ENCODE assay signal across 1 cellular context in genomic region chr22:31496007-31496734, GRCh38.
TF ChIP-seq lines count a peak whose summit lies in the region.

Gene SFI1 (plus strand): TSS chr22:31496536. CDS start chr22:31508285, 11,749 bp downstream.

TF ChIP-seq in K562, 482 proteins besides CTCF, POLR2A, EP300 and RAD21 (continued from another document and continues in another):
- TF ChIP-seq THAP12 (CRISPR knock-in tag; IDR thresholded peaks at IDR 0.05), result no peak
- TF ChIP-seq NFIC (IDR thresholded peaks at IDR 0.05), result 0 out of 2 replicates have a peak, but pooled peaks have one; percentile 4
- peak in 1 of 3 experiments; percentile 5 for TF ChIP-seq YY1 (IDR thresholded peaks at IDR 0.05; ENCODE audit: borderline replicate concordance in 1 of 3, control insufficient read depth in 1 of 3, extremely low read depth in 1 of 3, insufficient read depth in 3 of 3, insufficient read length in 1 of 3, insufficient replicate concordance in 2 of 3, low read depth in 1 of 3, low read length in 2 of 3)
- peak; percentile 87 for TF ChIP-seq MYC (IDR thresholded peaks at IDR 0.05; ENCODE audit: low read depth, low read length)
- no peak for TF ChIP-seq MYC (CRISPR knock-in tag; IDR thresholded peaks at IDR 0.05; ENCODE audit: borderline replicate concordance, low read depth)
- TF ChIP-seq RBM25 (IDR thresholded peaks at IDR 0.05; ENCODE audit: low read depth, low read length, severe bottlenecking), result peak; percentile 38
- peak; percentile 94 for TF ChIP-seq CTCFL (IDR thresholded peaks at IDR 0.05; ENCODE audit: borderline replicate concordance, insufficient read depth, low read depth, low read length, poor library complexity, severe bottlenecking)
- peak; percentile 61; the same call in 1 of the 2 replicates for TF ChIP-seq MTA3 (IDR thresholded peaks at IDR 0.05; ENCODE audit: borderline replicate concordance)
- TF ChIP-seq HNRNPLL (IDR thresholded peaks at IDR 0.05; ENCODE audit: low read depth, low read length, poor library complexity, severe bottlenecking), result peak; percentile 92
- TF ChIP-seq NCOR1 (IDR thresholded peaks at IDR 0.05), result no peak
- TF ChIP-seq ZBTB40 (IDR thresholded peaks at IDR 0.05), result peak; percentile 61; the same call in 1 of the 2 replicates
- no peak for TF ChIP-seq ZBTB40 (CRISPR knock-in tag; IDR thresholded peaks at IDR 0.05)
- peak in 1 of 2 experiments; percentile 76; a peak in 2 of 4 replicates for TF ChIP-seq HDAC1 (IDR thresholded peaks at IDR 0.05)
- TF ChIP-seq, protein P1, sequence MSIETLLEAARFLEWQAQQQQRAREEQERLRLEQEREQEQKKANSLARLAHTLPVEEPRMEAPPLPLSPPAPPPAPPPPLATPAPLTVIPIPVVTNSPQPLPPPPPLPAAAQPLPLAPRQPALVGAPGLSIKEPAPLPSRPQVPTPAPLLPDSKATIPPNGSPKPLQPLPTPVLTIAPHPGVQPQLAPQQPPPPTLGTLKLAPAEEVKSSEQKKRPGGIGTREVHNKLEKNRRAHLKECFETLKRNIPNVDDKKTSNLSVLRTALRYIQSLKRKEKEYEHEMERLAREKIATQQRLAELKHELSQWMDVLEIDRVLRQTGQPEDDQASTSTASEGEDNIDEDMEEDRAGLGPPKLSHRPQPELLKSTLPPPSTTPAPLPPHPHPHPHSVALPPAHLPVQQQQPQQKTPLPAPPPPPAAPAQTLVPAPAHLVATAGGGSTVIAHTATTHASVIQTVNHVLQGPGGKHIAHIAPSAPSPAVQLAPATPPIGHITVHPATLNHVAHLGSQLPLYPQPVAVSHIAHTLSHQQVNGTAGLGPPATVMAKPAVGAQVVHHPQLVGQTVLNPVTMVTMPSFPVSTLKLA (conservative IDR thresholded peaks at IDR 0.05), result peak; percentile 78 to 92
- TF ChIP-seq ZNF592 (IDR thresholded peaks at IDR 0.05), result 0 out of 2 replicates have a peak, but pooled peaks have one; percentile 37
- peak; percentile 76 for TF ChIP-seq ZBTB2 (IDR thresholded peaks at IDR 0.05)
- TF ChIP-seq MAZ (CRISPR knock-in tag; conservative IDR thresholded peaks at IDR 0.05 in 1 of 2, IDR thresholded peaks at IDR 0.05 in 1 of 2), result peak; percentile 61 to 73; a peak in 1 of 4 replicates
- 0 out of 2 replicates have a peak, but pooled peaks have one; percentile 23 for TF ChIP-seq MBD2 (IDR thresholded peaks at IDR 0.05; ENCODE audit: borderline replicate concordance, low read depth)
- 0 out of 2 replicates have a peak, but pooled peaks have one; percentile 13 for TF ChIP-seq SMAD4 (CRISPR knock-in tag; conservative IDR thresholded peaks at IDR 0.05)
- peak; percentile 84 for TF ChIP-seq POLR2G (IDR thresholded peaks at IDR 0.05; ENCODE audit: low read depth, low read length)
- peak; percentile 6 to 72; a peak in 2 of 4 replicates for TF ChIP-seq SIN3A (IDR thresholded peaks at IDR 0.05; ENCODE audit: borderline replicate concordance in 2 of 2, control insufficient read depth in 1 of 2, low read depth in 2 of 2, low read length in 2 of 2)
- 0 out of 2 replicates have a peak, but pooled peaks have one; percentile 19 for TF ChIP-seq SOX6 (IDR thresholded peaks at IDR 0.05)
- no peak for TF ChIP-seq STAT6 (CRISPR knock-in tag; IDR thresholded peaks at IDR 0.05)
- TF ChIP-seq, protein P2, sequence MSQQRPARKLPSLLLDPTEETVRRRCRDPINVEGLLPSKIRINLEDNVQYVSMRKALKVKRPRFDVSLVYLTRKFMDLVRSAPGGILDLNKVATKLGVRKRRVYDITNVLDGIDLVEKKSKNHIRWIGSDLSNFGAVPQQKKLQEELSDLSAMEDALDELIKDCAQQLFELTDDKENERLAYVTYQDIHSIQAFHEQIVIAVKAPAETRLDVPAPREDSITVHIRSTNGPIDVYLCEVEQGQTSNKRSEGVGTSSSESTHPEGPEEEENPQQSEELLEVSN (IDR thresholded peaks at IDR 0.05; ENCODE audit: borderline replicate concordance in 1 of 2, extremely low read depth in 1 of 2, insufficient read depth in 1 of 2, insufficient read length in 1 of 2, low read depth in 1 of 2, low read length in 1 of 2, poor library complexity in 1 of 2, severe bottlenecking in 1 of 2), result peak; percentile 67 to 82
- peak; percentile 93 to 94 for TF ChIP-seq NRF1 (conservative IDR thresholded peaks at IDR 0.05 in 1 of 2, IDR thresholded peaks at IDR 0.05 in 1 of 2)
- peak; percentile 45 for TF ChIP-seq EGR1 (conservative IDR thresholded peaks at IDR 0.05)
